ENCODE assay signal across 8 cellular contexts in genomic region chr6:12007915-12008286, GRCh38. TPM values are rescaled to one million over a fixed set of nuclear protein-coding genes. Genes with fewer than 3 reads are reported as not detected.
DNase-seq lines count a peak whose midpoint lies in the region; ATAC-seq and TF ChIP-seq lines count a peak whose summit lies in the region.

No MANE protein-coding gene starts in this region.

- H2BK15ac ChIP-seq in mesendoderm (replicated peaks; ENCODE audit: low read depth): peak overlapping the region; percentile 96

- ATAC-seq in Right ventricle myocardium inferior: no peak
- no peak for ATAC-seq in body of pancreas
- ATAC-seq in HG03442 (IDR thresholded peaks at IDR 0.05; ENCODE audit: unreplicated experiment): no peak
- no peak for ATAC-seq in HG02870 (IDR thresholded peaks at IDR 0.05; ENCODE audit: unreplicated experiment)

- no peak overlapping the region for H2BK5ac ChIP-seq in mesendoderm (ENCODE audit: low read length)

- no peak overlapping the region for H4K8ac ChIP-seq in mesendoderm (ENCODE audit: low read depth, low read length)

- peak overlapping the region; percentile 83 for H3K4me3 ChIP-seq in left ventricle myocardium inferior
- peak overlapping the region in 1 of 2 donors; percentile 55 for H3K4me3 ChIP-seq in body of pancreas
- H3K4me3 ChIP-seq in mesendoderm (ENCODE audit: low read length): no peak overlapping the region
- H3K4me3 ChIP-seq in vagina: peak overlapping the region; percentile 72 to 89

- TF ChIP-seq CTCF in left ventricle myocardium inferior (IDR thresholded peaks at IDR 0.05; ENCODE audit: borderline replicate concordance): no peak
- no peak for TF ChIP-seq CTCF in body of pancreas (IDR thresholded peaks at IDR 0.05)
- no peak for TF ChIP-seq CTCF in vagina (IDR thresholded peaks at IDR 0.05)

- H3K27ac ChIP-seq in left ventricle myocardium inferior (replicated peaks) (peak overlapping the region; percentile 99), body of pancreas (peak overlapping the region; percentile 94 to 99 (median 98)), mesendoderm (ENCODE audit: low read depth, low read length) (peak overlapping the region; percentile 95), vagina (peak overlapping the region; percentile 96)

- TF ChIP-seq POLR2A in body of pancreas (IDR thresholded peaks at IDR 0.05) (no peak), vagina (IDR thresholded peaks at IDR 0.05) (no peak)

- no peaks in the 10 kb centered on the region for H3K9me3 ChIP-seq in left ventricle myocardium inferior (replicated peaks)
- H3K9me3 ChIP-seq in body of pancreas: no peaks in the 10 kb centered on the region
- no peaks in the 10 kb centered on the region for H3K9me3 ChIP-seq in vagina

- H3K18ac ChIP-seq in mesendoderm (ENCODE audit: low read length): peak overlapping the region; percentile 76

- H3K23ac ChIP-seq in mesendoderm (ENCODE audit: low read length): no peak overlapping the region

- peak overlapping the region; percentile 94 for H3K4me2 ChIP-seq in mesendoderm (ENCODE audit: low read length)

- intact Hi-C loops in left ventricle myocardium inferior (cut with micrococcal nuclease) (no loop called here), Right ventricle myocardium inferior (cut with DNase I) (no loop called here), body of pancreas (cut with DNase I) (no loop called here), vagina (cut with DNase I) (no loop called here)

- H3K9ac ChIP-seq in mesendoderm (ENCODE audit: low read length): peak overlapping the region; percentile 82

- no peak overlapping the region for H4K5ac ChIP-seq in mesendoderm (ENCODE audit: low read length)

- peaks cover 34% of the 10 kb centered on the region for H3K4me1 ChIP-seq in left ventricle myocardium inferior
- peaks cover 27% of the 10 kb centered on the region for H3K4me1 ChIP-seq in body of pancreas
- peaks cover 2% of the 10 kb centered on the region for H3K4me1 ChIP-seq in mesendoderm (ENCODE audit: control insufficient read depth, low read depth, low read length)
- peaks cover 26% of the 10 kb centered on the region for H3K4me1 ChIP-seq in vagina

- no peak overlapping the region for H2BK120ac ChIP-seq in mesendoderm (ENCODE audit: low read depth, low read length)

- DNase-seq in left ventricle myocardium inferior (no peak), Right ventricle myocardium inferior (ENCODE audit: missing footprints) (no peak), body of pancreas (no peak), mesendoderm (no peak), vagina (ENCODE audit: extremely low spot score in 2 of 2) (no peak), anterior cingulate cortex (lab: John Stamatoyannopoulos, UW) (no peak)

- 15 to 18% methylated on average over 4 of the region's 4 CpGs for WGBS in body of pancreas, 2 donors
- no CpG with 5 or more reads among the region's 4 CpGs for WGBS in mesendoderm (ENCODE audit: extremely low coverage, insufficient coverage, low lambda C conversion rate)

- H3K27me3 ChIP-seq in left ventricle myocardium inferior (ENCODE audit: low read depth): no peaks in the 10 kb centered on the region
- no peaks in the 10 kb centered on the region for H3K27me3 ChIP-seq in body of pancreas
- no peaks in the 10 kb centered on the region for H3K27me3 ChIP-seq in mesendoderm (ENCODE audit: insufficient read depth, low read length, poor library complexity)
- no peaks in the 10 kb centered on the region for H3K27me3 ChIP-seq in vagina

- no peaks in the 10 kb centered on the region for H3K79me1 ChIP-seq in mesendoderm (ENCODE audit: low read length)

- no peak overlapping the region for H3K4ac ChIP-seq in mesendoderm (ENCODE audit: low read depth, low read length)

- peak overlapping the region; percentile 92 for H3K56ac ChIP-seq in mesendoderm (ENCODE audit: low read length)

- H3K36me3 ChIP-seq in left ventricle myocardium inferior (no peaks in the 10 kb centered on the region), body of pancreas (replicated peaks in 1 of 2; ENCODE audit: insufficient read depth in 1 of 2, low read depth in 2 of 2) (no peaks in the 10 kb centered on the region), mesendoderm (ENCODE audit: control insufficient read depth, insufficient read depth, low read length) (no peaks in the 10 kb centered on the region), vagina (no peaks in the 10 kb centered on the region)

- H2AK5ac ChIP-seq in mesendoderm (ENCODE audit: low read length): no peak overlapping the region

- H3K79me2 ChIP-seq in mesendoderm (ENCODE audit: control insufficient read depth, insufficient read depth, low read length): peaks cover 3% of the 10 kb centered on the region

RNA-seq across cellular contexts. Expression of gene HIVEP1, which starts 4.2 kb away (rescaled TPM):
- 13.7 TPM for total RNA-seq in left ventricle myocardium inferior
- total RNA-seq in Right ventricle myocardium inferior: 8.3 TPM
- total RNA-seq in body of pancreas: 10 to 100 TPM; 12.5 to 15.2 TPM
- 7.4 TPM for polyA plus RNA-seq in mesendoderm (2013, experiment 1 of 2)
- 7.5 TPM for polyA plus RNA-seq in mesendoderm (2013, experiment 2 of 2)
- total RNA-seq in vagina: 36.1 TPM
